Comparison of ENCODE assay signal across 35 cellular contexts in the genomic region with DNA sequence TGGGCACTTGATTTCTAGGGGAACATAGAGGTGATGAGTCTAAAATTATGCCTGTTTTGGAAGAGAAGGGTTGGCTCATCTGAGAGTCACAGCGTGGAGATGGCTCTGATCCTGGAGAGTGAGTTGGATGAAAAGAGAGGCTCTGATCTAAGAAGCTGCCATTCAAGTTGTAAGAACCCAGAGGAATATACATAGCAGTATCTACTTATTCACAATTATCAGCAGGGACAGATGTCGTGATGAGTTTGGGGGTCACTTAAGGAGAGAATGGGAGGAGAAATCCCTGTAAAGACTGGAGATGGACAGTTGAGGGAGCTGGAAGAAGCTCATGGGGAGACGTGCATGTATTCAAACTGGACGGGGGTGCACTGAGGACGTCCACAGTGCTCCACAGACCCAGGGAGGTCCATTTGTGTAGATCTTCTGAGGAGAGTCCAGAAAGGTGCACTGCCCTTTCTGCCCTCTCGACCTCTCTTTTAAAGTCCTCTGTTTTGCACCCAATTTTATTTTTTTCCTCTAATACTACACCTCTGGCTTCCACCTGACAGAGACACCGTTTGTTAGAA.
"Had no signal": no experiment of that assay in that cellular context is flagged by ENCODE, and none has a peak within 500 bp of the region (broad histone marks: within the 10 kb centered on the region; RNA-seq: fewer than 3 reads in every experiment).

No MANE protein-coding gene starts in this region.

- DNase-seq: Karpas-422, Kasumi-1, MG63, MM.1S, MV-4-11, NCI-H1048, NCI-H1092, NCI-H1092 treated with DMSO at 0.1 percent for 48 hours, NCI-H1105, NCI-H1105 treated with DMSO at 0.1 percent for 48 hours, NCI-H1417, NCI-H1417 treated with DMSO at 0.1 percent for 48 hours, NCI-H1436, NCI-H1436 treated with DMSO at 0.1 percent for 48 hours, NCI-H146, NCI-H1694, NCI-H1694 treated with DMSO at 0.1 percent for 48 hours, NCI-H187, NCI-H187 treated with DMSO at 0.1 percent for 48 hours, NCI-H1930, NCI-H2029, NCI-H2029 treated with DMSO at 0.1 percent for 48 hours, NCI-H2081, NCI-H2081 treated with DMSO at 0.1 percent for 48 hours, NCI-H2107, NCI-H2171, NCI-H2171 treated with DMSO at 0.1 percent for 48 hours, NCI-H2227 treated with DMSO at 0.1 percent for 48 hours, NCI-H226, NCI-H345, NCI-H446, NCI-H446 treated with DMSO at 0.1 percent for 48 hours, NCI-H510A, NCI-H510A treated with DMSO at 0.1 percent for 48 hours, NCI-H524 had no signal

- H3K36me3 ChIP-seq: MG63 had no signal

- H3K9me3 ChIP-seq: MG63 had no signal

- H3K27me3 ChIP-seq: MG63 had no signal

- H3K4me3 ChIP-seq: MG63 had no signal
